1 cellular context compared by ENCODE assay signal in the genomic region with DNA sequence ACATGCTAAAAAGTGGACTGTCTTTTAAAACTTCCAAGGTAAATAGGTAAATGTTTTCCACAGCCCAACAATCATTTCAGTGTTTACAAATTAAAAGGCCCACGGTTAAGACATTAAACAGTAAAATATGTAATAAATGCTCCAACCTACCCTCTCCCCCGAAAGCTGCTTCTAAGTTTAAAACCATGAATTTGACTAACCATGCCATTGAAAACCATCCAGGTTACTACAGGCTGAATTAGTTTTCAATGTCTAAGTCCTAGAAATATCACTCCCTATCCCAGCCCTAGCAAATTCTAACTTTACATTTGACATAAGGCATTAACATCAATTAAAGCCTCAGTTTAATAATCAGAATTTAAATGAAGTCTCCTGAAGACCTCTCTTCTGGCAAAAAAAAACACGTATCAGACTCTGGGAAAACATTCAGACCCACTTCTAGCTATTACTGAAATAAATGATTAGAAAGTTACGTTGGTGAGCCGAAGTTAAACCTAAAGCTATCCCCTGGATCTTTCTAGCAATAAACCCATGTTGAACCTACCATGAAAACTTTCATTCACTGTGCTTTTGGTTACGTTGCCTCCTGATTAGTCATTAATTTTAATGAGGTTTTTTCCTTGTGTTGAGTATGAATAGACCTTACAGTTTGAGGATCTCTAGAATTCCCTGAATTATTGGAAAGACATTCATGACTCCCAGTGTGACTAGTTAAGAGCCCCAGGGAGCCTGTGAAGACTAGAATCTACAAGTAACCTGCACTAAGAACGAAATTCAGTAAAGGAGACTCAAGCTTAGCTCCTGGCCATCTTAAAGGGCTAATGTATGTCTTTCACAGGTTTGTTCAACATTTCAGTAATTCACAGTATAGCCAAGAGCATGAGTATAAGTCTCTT.
A peak's percentile ranks its signal among the peaks of the same experiment; 100 is the strongest.
TF ChIP-seq lines count a peak whose summit lies in the region.

No MANE protein-coding gene starts in this region.

TF ChIP-seq in K562, 482 proteins besides CTCF, POLR2A, EP300 and RAD21 (continued from another document):
- TF ChIP-seq POLR2H (tag; IDR thresholded peaks at IDR 0.05; ENCODE audit: low read depth) (no peak; the same call in none of the 2 replicates), PHTF2 (CRISPR knock-in tag; IDR thresholded peaks at IDR 0.05) (0 out of 2 replicates have a peak, but pooled peaks have one; percentile 12), TEAD2 (tag; IDR thresholded peaks at IDR 0.05) (no peak), KHSRP (IDR thresholded peaks at IDR 0.05) (peak; percentile 43; the same call in 1 of the 2 replicates), ELF4 (CRISPR knock-in tag; IDR thresholded peaks at IDR 0.05) (no peak), PTRF (tag; IDR thresholded peaks at IDR 0.05) (no peak), ZNF253 (CRISPR knock-in tag; conservative IDR thresholded peaks at IDR 0.05) (no peak), LCOR (CRISPR knock-in tag; IDR thresholded peaks at IDR 0.05) (peak; percentile 62; the same call in 1 of the 2 replicates), SAP30 (IDR thresholded peaks at IDR 0.05; ENCODE audit: borderline replicate concordance, insufficient read depth, low read depth, low read length, poor library complexity, severe bottlenecking) (no peak), SMAD3 (CRISPR knock-in tag; conservative IDR thresholded peaks at IDR 0.05) (peak; percentile 52), MCM2 (IDR thresholded peaks at IDR 0.05; ENCODE audit: low read depth) (no peak), ZSCAN32 (CRISPR knock-in tag; IDR thresholded peaks at IDR 0.05) (no peak), ZKSCAN1 (IDR thresholded peaks at IDR 0.05; ENCODE audit: low read depth, low read length) (no peak), SMARCB1 (IDR thresholded peaks at IDR 0.05; ENCODE audit: insufficient read length, low read depth) (no peak), PHF21A (IDR thresholded peaks at IDR 0.05; ENCODE audit: borderline replicate concordance, low read depth) (no peak), KDM2B (CRISPR knock-in tag; IDR thresholded peaks at IDR 0.05) (no peak), MAZ (CRISPR knock-in tag; conservative IDR thresholded peaks at IDR 0.05 in 1 of 2, IDR thresholded peaks at IDR 0.05 in 1 of 2) (no peak), RBM22 (IDR thresholded peaks at IDR 0.05; ENCODE audit: low read depth, low read length, poor library complexity, severe bottlenecking) (peak; percentile 74), TCFL5 (CRISPR knock-in tag; conservative IDR thresholded peaks at IDR 0.05) (no peak), FIP1L1 (IDR thresholded peaks at IDR 0.05; ENCODE audit: low read depth, low read length, poor library complexity, severe bottlenecking) (no peak), MIER1 (IDR thresholded peaks at IDR 0.05; ENCODE audit: low read depth) (no peak), MAFF (IDR thresholded peaks at IDR 0.05; ENCODE audit: low read length) (no peak), HNRNPK (IDR thresholded peaks at IDR 0.05; ENCODE audit: low read depth, low read length, poor library complexity, severe bottlenecking) (no peak), RBFOX2 (IDR thresholded peaks at IDR 0.05; ENCODE audit: low read depth, low read length) (peak; percentile 65), SPI1 (IDR thresholded peaks at IDR 0.05; ENCODE audit: borderline replicate concordance, low read depth, low read length) (no peak), ZEB2 (IDR thresholded peaks at IDR 0.05) (no peak), CSDE1 (IDR thresholded peaks at IDR 0.05) (no peak), NFXL1 (CRISPR knock-in tag; IDR thresholded peaks at IDR 0.05) (peak; percentile 64; the same call in 1 of the 2 replicates), JUN (IDR thresholded peaks at IDR 0.05; ENCODE audit: borderline replicate concordance, low read depth, low read length) (no peak), JUN (CRISPR knock-in tag; IDR thresholded peaks at IDR 0.05; ENCODE audit: borderline replicate concordance) (no peak), ZNF76 (CRISPR knock-in tag; IDR thresholded peaks at IDR 0.05; ENCODE audit: borderline replicate concordance) (no peak), PCBP2 (IDR thresholded peaks at IDR 0.05; ENCODE audit: low read depth, low read length, poor library complexity, severe bottlenecking) (no peak), GATAD2B (IDR thresholded peaks at IDR 0.05; ENCODE audit: borderline replicate concordance) (no peak)
- TF ChIP-seq, protein P1, sequence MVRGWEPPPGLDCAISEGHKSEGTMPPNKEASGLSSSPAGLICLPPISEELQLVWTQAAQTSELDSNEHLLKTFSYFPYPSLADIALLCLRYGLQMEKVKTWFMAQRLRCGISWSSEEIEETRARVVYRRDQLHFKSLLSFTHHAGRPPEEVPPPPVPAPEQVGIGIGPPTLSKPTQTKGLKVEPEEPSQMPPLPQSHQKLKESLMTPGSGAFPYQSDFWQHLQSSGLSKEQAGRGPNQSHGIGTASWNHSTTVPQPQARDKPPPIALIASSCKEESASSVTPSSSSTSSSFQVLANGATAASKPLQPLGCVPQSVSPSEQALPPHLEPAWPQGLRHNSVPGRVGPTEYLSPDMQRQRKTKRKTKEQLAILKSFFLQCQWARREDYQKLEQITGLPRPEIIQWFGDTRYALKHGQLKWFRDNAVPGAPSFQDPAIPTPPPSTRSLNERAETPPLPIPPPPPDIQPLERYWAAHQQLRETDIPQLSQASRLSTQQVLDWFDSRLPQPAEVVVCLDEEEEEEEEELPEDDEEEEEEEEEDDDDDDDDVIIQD (CRISPR knock-in tag; IDR thresholded peaks at IDR 0.05) = no peak
- TF ChIP-seq, protein P2, sequence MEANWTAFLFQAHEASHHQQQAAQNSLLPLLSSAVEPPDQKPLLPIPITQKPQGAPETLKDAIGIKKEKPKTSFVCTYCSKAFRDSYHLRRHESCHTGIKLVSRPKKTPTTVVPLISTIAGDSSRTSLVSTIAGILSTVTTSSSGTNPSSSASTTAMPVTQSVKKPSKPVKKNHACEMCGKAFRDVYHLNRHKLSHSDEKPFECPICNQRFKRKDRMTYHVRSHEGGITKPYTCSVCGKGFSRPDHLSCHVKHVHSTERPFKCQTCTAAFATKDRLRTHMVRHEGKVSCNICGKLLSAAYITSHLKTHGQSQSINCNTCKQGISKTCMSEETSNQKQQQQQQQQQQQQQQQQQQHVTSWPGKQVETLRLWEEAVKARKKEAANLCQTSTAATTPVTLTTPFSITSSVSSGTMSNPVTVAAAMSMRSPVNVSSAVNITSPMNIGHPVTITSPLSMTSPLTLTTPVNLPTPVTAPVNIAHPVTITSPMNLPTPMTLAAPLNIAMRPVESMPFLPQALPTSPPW (CRISPR knock-in tag; IDR thresholded peaks at IDR 0.05) = no peak
- TF ChIP-seq, protein P3, sequence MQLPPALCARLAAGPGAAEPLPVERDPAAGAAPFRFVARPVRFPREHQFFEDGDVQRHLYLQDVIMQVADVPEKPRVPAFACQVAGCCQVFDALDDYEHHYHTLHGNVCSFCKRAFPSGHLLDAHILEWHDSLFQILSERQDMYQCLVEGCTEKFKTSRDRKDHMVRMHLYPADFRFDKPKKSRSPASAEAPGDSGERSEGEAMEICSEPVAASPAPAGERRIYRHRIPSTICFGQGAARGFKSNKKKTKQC (CRISPR knock-in tag; IDR thresholded peaks at IDR 0.05) = no peak
- TF ChIP-seq, protein P4, sequence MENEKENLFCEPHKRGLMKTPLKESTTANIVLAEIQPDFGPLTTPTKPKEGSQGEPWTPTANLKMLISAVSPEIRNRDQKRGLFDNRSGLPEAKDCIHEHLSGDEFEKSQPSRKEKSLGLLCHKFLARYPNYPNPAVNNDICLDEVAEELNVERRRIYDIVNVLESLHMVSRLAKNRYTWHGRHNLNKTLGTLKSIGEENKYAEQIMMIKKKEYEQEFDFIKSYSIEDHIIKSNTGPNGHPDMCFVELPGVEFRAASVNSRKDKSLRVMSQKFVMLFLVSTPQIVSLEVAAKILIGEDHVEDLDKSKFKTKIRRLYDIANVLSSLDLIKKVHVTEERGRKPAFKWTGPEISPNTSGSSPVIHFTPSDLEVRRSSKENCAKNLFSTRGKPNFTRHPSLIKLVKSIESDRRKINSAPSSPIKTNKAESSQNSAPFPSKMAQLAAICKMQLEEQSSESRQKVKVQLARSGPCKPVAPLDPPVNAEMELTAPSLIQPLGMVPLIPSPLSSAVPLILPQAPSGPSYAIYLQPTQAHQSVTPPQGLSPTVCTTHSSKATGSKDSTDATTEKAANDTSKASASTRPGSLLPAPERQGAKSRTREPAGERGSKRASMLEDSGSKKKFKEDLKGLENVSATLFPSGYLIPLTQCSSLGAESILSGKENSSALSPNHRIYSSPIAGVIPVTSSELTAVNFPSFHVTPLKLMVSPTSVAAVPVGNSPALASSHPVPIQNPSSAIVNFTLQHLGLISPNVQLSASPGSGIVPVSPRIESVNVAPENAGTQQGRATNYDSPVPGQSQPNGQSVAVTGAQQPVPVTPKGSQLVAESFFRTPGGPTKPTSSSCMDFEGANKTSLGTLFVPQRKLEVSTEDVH (IDR thresholded peaks at IDR 0.05; ENCODE audit: low read depth, partially characterized antibody) = peak; percentile 53
- TF ChIP-seq, protein P5, sequence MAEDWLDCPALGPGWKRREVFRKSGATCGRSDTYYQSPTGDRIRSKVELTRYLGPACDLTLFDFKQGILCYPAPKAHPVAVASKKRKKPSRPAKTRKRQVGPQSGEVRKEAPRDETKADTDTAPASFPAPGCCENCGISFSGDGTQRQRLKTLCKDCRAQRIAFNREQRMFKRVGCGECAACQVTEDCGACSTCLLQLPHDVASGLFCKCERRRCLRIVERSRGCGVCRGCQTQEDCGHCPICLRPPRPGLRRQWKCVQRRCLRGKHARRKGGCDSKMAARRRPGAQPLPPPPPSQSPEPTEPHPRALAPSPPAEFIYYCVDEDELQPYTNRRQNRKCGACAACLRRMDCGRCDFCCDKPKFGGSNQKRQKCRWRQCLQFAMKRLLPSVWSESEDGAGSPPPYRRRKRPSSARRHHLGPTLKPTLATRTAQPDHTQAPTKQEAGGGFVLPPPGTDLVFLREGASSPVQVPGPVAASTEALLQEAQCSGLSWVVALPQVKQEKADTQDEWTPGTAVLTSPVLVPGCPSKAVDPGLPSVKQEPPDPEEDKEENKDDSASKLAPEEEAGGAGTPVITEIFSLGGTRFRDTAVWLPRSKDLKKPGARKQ (CRISPR knock-in tag; IDR thresholded peaks at IDR 0.05) = no peak
